28 cellular contexts compared by ENCODE assay signal in genomic region chr6:133843098-133843497, GRCh38. TPM values are rescaled to one million over a fixed set of nuclear protein-coding genes. Genes with fewer than 3 reads are reported as not detected.
"Had no signal": no experiment of that assay in that cellular context is flagged by ENCODE, and none has a peak within 500 bp of the region (broad histone marks: within the 10 kb centered on the region; RNA-seq: fewer than 3 reads in every experiment).

No MANE protein-coding gene starts in this region.

- DNase-seq: stimulated activated CD4-positive, alpha-beta T cell treated with anti-CD3 and anti-CD28 coated beads, Interleukin-2, amount 100 ng/mL, for 48 hours; stimulated activated CD4-positive, alpha-beta T cell treated with anti-CD3 and anti-CD28 coated beads, Interleukin-4, amount 100 ng/mL, for 1 hour; stimulated activated CD4-positive, alpha-beta T cell treated with anti-CD3 and anti-CD28 coated beads, Interleukin-4, amount 100 ng/mL, for 24 hours; stimulated activated CD4-positive, alpha-beta T cell treated with anti-CD3 and anti-CD28 coated beads, Interleukin-4, amount 100 ng/mL, for 4 hours; stimulated activated CD8-positive, alpha-beta memory T cell treated with anti-CD3 and anti-CD28 coated beads, Interleukin-4, amount 100 ng/mL, for 48 hours; stimulated activated naive B cell treated with anti-CD40 and anti-IgM and Interleukin-4, amounts not matched to agents 10 μg/mL and 1 μg/mL and 100 μg/mL, for 72 hours; stimulated activated naive CD4-positive, alpha-beta T cell; stimulated activated naive CD4-positive, alpha-beta T cell treated with Interleukin-2 at 50 U/mL for 16 hours; stimulated activated naive CD8-positive, alpha-beta T cell treated with anti-CD3 and anti-CD28 coated beads, Interleukin-15, amount 100 ng/mL, for 72 hours; stimulated activated naive CD8-positive, alpha-beta T cell treated with anti-CD3 and anti-CD28 coated beads, Interleukin-15, Interleukin-2, amounts not matched to agents 100 U/mL and 50 U/mL, for 24 hours; stomach; substantia nigra; testis; thyroid gland; tibial artery; transverse colon; trophoblast cell; upper lobe of left lung; upper lobe of right lung; uterus had no signal

- H3K27ac ChIP-seq: stomach, suprapubic skin, testis, thoracic aorta, thyroid gland, tibial artery, tibial nerve, transverse colon, upper lobe of left lung, upper lobe of right lung, uterus, vagina had no signal

- H3K36me3 ChIP-seq: stomach, suprapubic skin, thoracic aorta, thyroid gland, tibial artery, tibial nerve, transverse colon, upper lobe of left lung, upper lobe of right lung, uterus, vagina had no signal

- H3K4me1 ChIP-seq: testis, thyroid gland, transverse colon, upper lobe of right lung, uterus, vagina had no signal

- H3K27me3 ChIP-seq: stomach, testis, thyroid gland, tibial artery, upper lobe of left lung, upper lobe of right lung, uterus, vagina had no signal

- H3K4me3 ChIP-seq: stomach, suprapubic skin, testis, thoracic aorta, thyroid gland, tibial artery, tibial nerve, transverse colon, upper lobe of left lung, upper lobe of right lung, uterus, vagina had no signal

- FAIRE-seq: urothelium cell line had no signal

- H3K9me3 ChIP-seq: stomach, suprapubic skin, testis, thoracic aorta, thyroid gland, tibial artery, tibial nerve, transverse colon, upper lobe of left lung, upper lobe of right lung, uterus, vagina had no signal

- ATAC-seq: stimulated activated effector memory CD8-positive, alpha-beta T cell treated with anti-CD3 and anti-CD28 coated beads, Interleukin-12 subunit alpha, Interleukin-12 subunit beta, amount 100 ng/mL, for 72 hours; stimulated activated memory B cell treated with anti-CD40 and anti-IgM and Interleukin-4, amounts not matched to agents 10 μg/mL and 1 μg/mL and 100 μg/mL, for 72 hours; stimulated activated naive B cell treated with anti-CD40 and anti-IgM and Interleukin-4, amounts not matched to agents 10 μg/mL and 1 μg/mL and 100 μg/mL, for 72 hours; stimulated activated naive CD8-positive, alpha-beta T cell treated with anti-CD3 and anti-CD28 coated beads, Interleukin-15, amount 100 ng/mL, for 72 hours; stimulated activated naive CD8-positive, alpha-beta T cell treated with anti-CD3 and anti-CD28 coated beads, Interleukin-15, Interleukin-2, amounts not matched to agents 100 U/mL and 50 U/mL, for 24 hours; upper lobe of right lung had no signal

RNA-seq across cellular contexts. Expression of gene TCF21, which starts 45.8 kb away (rescaled TPM):
- total RNA-seq: suprapubic skin, temporal lobe had no signal
